In genomic region chr12:98154850-98155249, GRCh38 we compare ENCODE assay signal across 10 cellular contexts.
DNase-seq lines count a peak whose midpoint lies in the region; FAIRE-seq and TF ChIP-seq lines count a peak whose summit lies in the region.
"Had no signal": no experiment of that assay in that cellular context is flagged by ENCODE, and none has a peak within 500 bp of the region (broad histone marks: within the 10 kb centered on the region; RNA-seq: fewer than 3 reads in every experiment).

No MANE protein-coding gene starts in this region.

- H3K36me3 Mint-ChIP-seq in T-helper 2 cell treated with Interferon-gamma antibody and Interleukin-4, amounts not matched to agents 5 μg/mL and 100 μg/mL, for 36 hours (ENCODE audit: low read depth): no peaks in the 10 kb centered on the region
- H3K36me3 Mint-ChIP-seq in activated T-helper 2 cell treated with anti-CD3 and anti-CD28 coated beads, Interferon-gamma antibody, Interleukin-2, Interleukin-4, amounts not matched to agents 10 μg/mL and 5 μg/mL and 100 μg/mL, durations not matched to agents 14 hours and 24 hours and 36 hours (ENCODE audit: low read depth): no peaks in the 10 kb centered on the region

- H3K9me3 Mint-ChIP-seq in T-helper 2 cell treated with Interferon-gamma antibody and Interleukin-4, amounts not matched to agents 5 μg/mL and 100 μg/mL, for 36 hours: no peaks in the 10 kb centered on the region
- H3K9me3 Mint-ChIP-seq in activated T-helper 2 cell treated with anti-CD3 and anti-CD28 coated beads, Interferon-gamma antibody, Interleukin-2, Interleukin-4, amounts not matched to agents 10 μg/mL and 5 μg/mL and 100 μg/mL, durations not matched to agents 14 hours and 24 hours and 36 hours: no peaks in the 10 kb centered on the region
- H3K9me3 Mint-ChIP-seq: dendritic cell treated with granulocyte-macrophage colony-stimulating factor and Interleukin-4, amounts not matched to agents 40 ng/mL and 50 ng/mL, for 4 days; T-helper 1 cell treated with Interleukin-12 subunit alpha and Interleukin-12 subunit beta and Interleukin-4 antibody, amounts not matched to agents 30 μg/mL and 1 μg/mL, for 36 hours had no signal

- no peak for TF ChIP-seq POLR2A in H54 (IDR thresholded peaks at IDR 0.05; ENCODE audit: low read depth, low read length)

- H3K27ac Mint-ChIP-seq in T-helper 2 cell treated with Interferon-gamma antibody and Interleukin-4, amounts not matched to agents 5 μg/mL and 100 μg/mL, for 36 hours: no peak overlapping the region
- no peak overlapping the region for H3K27ac Mint-ChIP-seq in activated T-helper 2 cell treated with anti-CD3 and anti-CD28 coated beads, Interferon-gamma antibody, Interleukin-2, Interleukin-4, amounts not matched to agents 10 μg/mL and 5 μg/mL and 100 μg/mL, durations not matched to agents 14 hours and 24 hours and 36 hours
- H3K27ac Mint-ChIP-seq: dendritic cell treated with granulocyte-macrophage colony-stimulating factor and Interleukin-4, amounts not matched to agents 40 ng/mL and 50 ng/mL, for 4 days; T-helper 1 cell treated with Interleukin-12 subunit alpha and Interleukin-12 subunit beta and Interleukin-4 antibody, amounts not matched to agents 30 μg/mL and 1 μg/mL, for 36 hours had no signal

- H3K4me1 Mint-ChIP-seq in T-helper 2 cell treated with Interferon-gamma antibody and Interleukin-4, amounts not matched to agents 5 μg/mL and 100 μg/mL, for 36 hours (ENCODE audit: low read depth): no peaks in the 10 kb centered on the region
- H3K4me1 Mint-ChIP-seq in activated T-helper 2 cell treated with anti-CD3 and anti-CD28 coated beads, Interferon-gamma antibody, Interleukin-2, Interleukin-4, amounts not matched to agents 10 μg/mL and 5 μg/mL and 100 μg/mL, durations not matched to agents 14 hours and 24 hours and 36 hours (ENCODE audit: low read depth): no peaks in the 10 kb centered on the region

- FAIRE-seq in kidney (lab: Jason Lieb, UNC) (peak; percentile 55), H54 (lab: Jason Lieb, UNC) (no peak)

- H3K4me3 Mint-ChIP-seq in T-helper 2 cell treated with Interferon-gamma antibody and Interleukin-4, amounts not matched to agents 5 μg/mL and 100 μg/mL, for 36 hours: no peak overlapping the region
- H3K4me3 Mint-ChIP-seq in activated T-helper 2 cell treated with anti-CD3 and anti-CD28 coated beads, Interferon-gamma antibody, Interleukin-2, Interleukin-4, amounts not matched to agents 10 μg/mL and 5 μg/mL and 100 μg/mL, durations not matched to agents 14 hours and 24 hours and 36 hours (ENCODE audit: low read depth): no peak overlapping the region
- H3K4me3 Mint-ChIP-seq: dendritic cell treated with granulocyte-macrophage colony-stimulating factor and Interleukin-4, amounts not matched to agents 40 ng/mL and 50 ng/mL, for 4 days; T-helper 1 cell treated with Interleukin-12 subunit alpha and Interleukin-12 subunit beta and Interleukin-4 antibody, amounts not matched to agents 30 μg/mL and 1 μg/mL, for 36 hours had no signal

- TF ChIP-seq CTCF in kidney (IDR thresholded peaks at IDR 0.05; ENCODE audit: borderline replicate concordance, extremely low read depth, insufficient read depth): peak; percentile 28

- H3K4me3 ChIP-seq in SK-N-MC (no peak overlapping the region), kidney (ENCODE audit: low read length in 2 of 2) (no peak overlapping the region)

- H3K36me3 ChIP-seq in SK-N-MC (ENCODE audit: insufficient read depth, low read length): no peaks in the 10 kb centered on the region
- no peaks in the 10 kb centered on the region for H3K36me3 ChIP-seq in kidney (ENCODE audit: control insufficient read depth in 1 of 2, insufficient read depth in 2 of 2, low read length in 2 of 2)

- peak overlapping the region; percentile 4; the same call in 1 of the 2 replicates for H3K27ac ChIP-seq in SK-N-MC
- no peak overlapping the region for H3K27ac ChIP-seq in kidney (ENCODE audit: low read depth in 2 of 2, low read length in 2 of 2)

- DNase-seq in D341Med (ENCODE audit: low spot score): peak; percentile 45
- peak; percentile 79 for DNase-seq in NCI-H146 (lab: John Stamatoyannopoulos, UW)
- peak; percentile 44 for DNase-seq in SK-N-MC (ENCODE audit: low read depth, low spot score)
- DNase-seq in kidney: no peak
- DNase-seq in H54 (ENCODE audit: insufficient read length, low spot score): no peak
- no peak for DNase-seq in stimulated activated naive CD4-positive, alpha-beta T cell treated with Interleukin-2 at 50 U/mL for 16 hours (lab: John Stamatoyannopoulos, UW)
- no peak for DNase-seq in T-helper 2 cell treated with Interferon-gamma antibody and Interleukin-4, amounts not matched to agents 5 μg/mL and 100 μg/mL, for 36 hours (ENCODE audit: low spot score)
- no peak for DNase-seq in activated T-helper 2 cell treated with anti-CD3 and anti-CD28 coated beads, Interferon-gamma antibody, Interleukin-2, Interleukin-4, amounts not matched to agents 10 μg/mL and 5 μg/mL and 100 μg/mL, durations not matched to agents 14 hours and 24 hours and 36 hours (ENCODE audit: low spot score)

- no peaks in the 10 kb centered on the region for H3K27me3 Mint-ChIP-seq in T-helper 2 cell treated with Interferon-gamma antibody and Interleukin-4, amounts not matched to agents 5 μg/mL and 100 μg/mL, for 36 hours (ENCODE audit: low read depth)
- no peaks in the 10 kb centered on the region for H3K27me3 Mint-ChIP-seq in activated T-helper 2 cell treated with anti-CD3 and anti-CD28 coated beads, Interferon-gamma antibody, Interleukin-2, Interleukin-4, amounts not matched to agents 10 μg/mL and 5 μg/mL and 100 μg/mL, durations not matched to agents 14 hours and 24 hours and 36 hours (ENCODE audit: low read depth)
- H3K27me3 Mint-ChIP-seq: dendritic cell treated with granulocyte-macrophage colony-stimulating factor and Interleukin-4, amounts not matched to agents 40 ng/mL and 50 ng/mL, for 4 days had no signal

- H3K9me3 ChIP-seq in SK-N-MC (ENCODE audit: low read depth, low read length) (no peaks in the 10 kb centered on the region), kidney (ENCODE audit: control insufficient read depth in 1 of 2, low read length in 2 of 2) (no peaks in the 10 kb centered on the region)

- no peaks in the 10 kb centered on the region for H3K4me1 ChIP-seq in kidney (ENCODE audit: control insufficient read depth in 1 of 2, insufficient read depth in 1 of 2, low read depth in 1 of 2, low read length in 2 of 2)

- intact Hi-C loops in kidney (cut with DNase I): no loop called here
- intact Hi-C loops in activated T-helper 2 cell treated with anti-CD3 and anti-CD28 coated beads, Interferon-gamma antibody, Interleukin-2, Interleukin-4, amounts not matched to agents 10 μg/mL and 5 μg/mL and 100 μg/mL, durations not matched to agents 14 hours and 24 hours and 36 hours (cut with micrococcal nuclease): no loop called here

- peak overlapping the region; percentile 5 for H3K9ac ChIP-seq in SK-N-MC (ENCODE audit: insufficient read length)
- no peak overlapping the region for H3K9ac ChIP-seq in kidney (ENCODE audit: low read length in 2 of 2)

Comparison
In these comparisons a context has a peak if more than half of its experiments do, and no peak if none do; other contexts are left out.
1. DNase-seq: peak in D341Med (single experiment), NCI-H146 (single experiment) and SK-N-MC (single experiment); none in kidney (single experiment), H54 (single experiment), stimulated activated naive CD4-positive, alpha-beta T cell treated with Interleukin-2 at 50 U/mL for 16 hours (single experiment), T-helper 2 cell treated with Interferon-gamma antibody and Interleukin-4, amounts not matched to agents 5 μg/mL and 100 μg/mL, for 36 hours (single experiment) and activated T-helper 2 cell treated with anti-CD3 and anti-CD28 coated beads, Interferon-gamma antibody, Interleukin-2, Interleukin-4, amounts not matched to agents 10 μg/mL and 5 μg/mL and 100 μg/mL, durations not matched to agents 14 hours and 24 hours and 36 hours (single experiment).